Comparison of ENCODE assay signal across 29 cellular contexts in genomic region chr20:20877079-20877478, GRCh38.
DNase-seq lines count a peak whose midpoint lies in the region; ATAC-seq, FAIRE-seq and TF ChIP-seq lines count a peak whose summit lies in the region.
"Had no signal": no experiment of that assay in that cellular context is flagged by ENCODE, and none has a peak within 500 bp of the region (broad histone marks: within the 10 kb centered on the region; RNA-seq: fewer than 3 reads in every experiment).

No MANE protein-coding gene starts in this region.

- H3K9ac ChIP-seq in HepG2 (ENCODE audit: insufficient read depth, low read depth, low read length): no peak overlapping the region
- H3K9ac ChIP-seq: BLaER1; BLaER1 treated with 17β-estradiol and CSF1 and Interleukin-3, amounts not matched to agents 10 nM and 100 nM had no signal

- no peak overlapping the region for H3K27ac ChIP-seq in HepG2 (ENCODE audit: extremely low read length, insufficient read depth, low read length)
- H3K27ac ChIP-seq in right lobe of liver: no peak overlapping the region
- H3K27ac ChIP-seq: 22Rv1; A549; BLaER1; BLaER1 treated with 17β-estradiol and CSF1 and Interleukin-3, amounts not matched to agents 10 nM and 100 nM; C4-2B had no signal

- H3K4me3 ChIP-seq in HepG2 (replicated peaks in 1 of 3; ENCODE audit: insufficient read depth in 1 of 3, low read depth in 2 of 3, low read length in 3 of 3): no peak overlapping the region
- no peak overlapping the region for H3K4me3 ChIP-seq in right lobe of liver
- H3K4me3 ChIP-seq: A549; BLaER1; BLaER1 treated with 17β-estradiol and CSF1 and Interleukin-3, amounts not matched to agents 10 nM and 100 nM had no signal

- H3K4me1 ChIP-seq in HepG2 (ENCODE audit: insufficient read depth, low read length): no peaks in the 10 kb centered on the region
- H3K4me1 ChIP-seq in right lobe of liver: no peaks in the 10 kb centered on the region
- H3K4me1 ChIP-seq: A549; BE2C; BLaER1; BLaER1 treated with 17β-estradiol and CSF1 and Interleukin-3, amounts not matched to agents 10 nM and 100 nM; Caco-2 had no signal

- H3K27me3 ChIP-seq in HepG2 (ENCODE audit: control insufficient read depth in 1 of 2, insufficient read depth in 2 of 2, low read length in 2 of 2) (no peaks in the 10 kb centered on the region), right lobe of liver (peaks cover 0 to 4% of the 10 kb centered on the region in 2 donors)
- H3K27me3 ChIP-seq: BLaER1; BLaER1 treated with 17β-estradiol and CSF1 and Interleukin-3, amounts not matched to agents 10 nM and 100 nM had no signal

- TF ChIP-seq RAD21 in HepG2 (CRISPR knock-in tag; IDR thresholded peaks at IDR 0.05): no peak

- H3K36me3 ChIP-seq in HepG2 (replicated peaks in 1 of 2; ENCODE audit: control insufficient read depth in 1 of 2, insufficient read depth in 2 of 2, low read length in 2 of 2): no peaks in the 10 kb centered on the region
- no peaks in the 10 kb centered on the region for H3K36me3 ChIP-seq in right lobe of liver
- H3K36me3 ChIP-seq: BE2C; BLaER1; BLaER1 treated with 17β-estradiol and CSF1 and Interleukin-3, amounts not matched to agents 10 nM and 100 nM had no signal

- TF ChIP-seq EP300 in HepG2 (IDR thresholded peaks at IDR 0.05; ENCODE audit: low read depth in 2 of 2, low read length in 2 of 2) (no peak), HepG2 (CRISPR knock-in tag; IDR thresholded peaks at IDR 0.05; ENCODE audit: borderline replicate concordance) (no peak)

- DNase-seq in HepG2 (ENCODE audit: low spot score) (no peak), right lobe of liver (no peak)
- DNase-seq: 8988T; ACHN; AML-193; BE2C; C1 segment of cervical spinal cord; Caco-2; Calu3; CD4-positive, alpha-beta memory T cell; CD4-positive, alpha-beta T cell; CD4-positive, CD25-positive, alpha-beta regulatory T cell; CD8-positive, alpha-beta memory T cell; CD8-positive, alpha-beta T cell; COR-L47; DMS 273 treated with DMSO at 0.1 percent for 48 hours; DMS153; DMS53; DMS79; DMS79 treated with DMSO at 0.1 percent for 48 hours; DND-41; EL had no signal

- FAIRE-seq in HepG2 (lab: Jason Lieb, UNC): no peak
- FAIRE-seq: A204.1, D721Med had no signal

- no peaks in the 10 kb centered on the region for H4K20me1 ChIP-seq in HepG2 (ENCODE audit: insufficient read depth, low read length)
- H4K20me1 ChIP-seq: BLaER1; BLaER1 treated with 17β-estradiol and CSF1 and Interleukin-3, amounts not matched to agents 10 nM and 100 nM had no signal

- no peak overlapping the region for H2AFZ ChIP-seq in HepG2 (ENCODE audit: low read length)

- H3K4me2 ChIP-seq in HepG2 (ENCODE audit: low read depth, low read length): no peak overlapping the region
- H3K4me2 ChIP-seq: A549; BLaER1; BLaER1 treated with 17β-estradiol and CSF1 and Interleukin-3, amounts not matched to agents 10 nM and 100 nM had no signal

- H3K9me3 ChIP-seq in HepG2 (ENCODE audit: low read length) (no peaks in the 10 kb centered on the region), right lobe of liver (no peaks in the 10 kb centered on the region)
- H3K9me3 ChIP-seq: A549, BE2C, BLaER1, Caco-2 had no signal

- intact Hi-C loops in HepG2 (cut with micrococcal nuclease; ENCODE audit: unreplicated experiment): no loop called here
- intact Hi-C loops in right lobe of liver (cut with DNase I): no loop called here

- no peaks in the 10 kb centered on the region for H3K79me2 ChIP-seq in HepG2 (ENCODE audit: insufficient read depth, low read length)

- TF ChIP-seq CTCF in HepG2 (CRISPR knock-in tag; IDR thresholded peaks at IDR 0.05) (no peak), right lobe of liver (IDR thresholded peaks at IDR 0.05) (no peak)

- POLR2A ChIA-PET in HepG2 (lab: Yijun Ruan, JAX): no interaction called here

- in situ Hi-C loops in HepG2 (cut with HindIII; ENCODE audit: extremely low pct_ligation_motif_present, low pct_unique_long_range_greater_than_20kb): no loop called here

- CTCF ChIA-PET in HepG2 (lab: Yijun Ruan, JAX; ENCODE audit: low intra/inter-chr PET ratio, low total read pairs): no interaction called here

- WGBS in HepG2 (ENCODE audit: low lambda C conversion rate): 35% methylated on average over 2 of the region's 2 CpGs
- 58% methylated on average over 2 of the region's 2 CpGs for WGBS in right lobe of liver (ENCODE audit: insufficient coverage, low coverage, low lambda C conversion rate, missing lambda C conversion rate)

- no TSS peak for BruUV-seq in HepG2 (replicated peaks; lab: Mats Ljungman, UMichigan)

- TF ChIP-seq POLR2A in HepG2 (IDR thresholded peaks at IDR 0.05; ENCODE audit: insufficient read depth in 1 of 2, low read depth in 2 of 2, low read length in 2 of 2): no peak
- TF ChIP-seq POLR2A in right lobe of liver (IDR thresholded peaks at IDR 0.05): no peak

- ATAC-seq in HepG2: no peak
- no peak for ATAC-seq in right lobe of liver
- ATAC-seq: A549; CD8-positive, alpha-beta T cell had no signal

TF ChIP-seq in HepG2, 621 proteins besides CTCF, POLR2A, EP300 and RAD21:
- TF ChIP-seq TEAD3 (CRISPR knock-in tag; optimal IDR thresholded peaks at IDR 0.05; ENCODE audit: borderline replicate concordance): no peak
- peak; percentile 66 for TF ChIP-seq ATF7 (IDR thresholded peaks at IDR 0.05)
- no peak for TF ChIP-seq ATF7 (CRISPR knock-in tag; IDR thresholded peaks at IDR 0.05)
- peak; percentile 81 for TF ChIP-seq CREB1 (IDR thresholded peaks at IDR 0.05)
- no peak for TF ChIP-seq CREB1 (CRISPR knock-in tag; IDR thresholded peaks at IDR 0.05)
- no peak for TF ChIP-seq HNRNPL (IDR thresholded peaks at IDR 0.05; ENCODE audit: low read depth, low read length)
